ENCODE assay signal across 29 cellular contexts in the genomic region with DNA sequence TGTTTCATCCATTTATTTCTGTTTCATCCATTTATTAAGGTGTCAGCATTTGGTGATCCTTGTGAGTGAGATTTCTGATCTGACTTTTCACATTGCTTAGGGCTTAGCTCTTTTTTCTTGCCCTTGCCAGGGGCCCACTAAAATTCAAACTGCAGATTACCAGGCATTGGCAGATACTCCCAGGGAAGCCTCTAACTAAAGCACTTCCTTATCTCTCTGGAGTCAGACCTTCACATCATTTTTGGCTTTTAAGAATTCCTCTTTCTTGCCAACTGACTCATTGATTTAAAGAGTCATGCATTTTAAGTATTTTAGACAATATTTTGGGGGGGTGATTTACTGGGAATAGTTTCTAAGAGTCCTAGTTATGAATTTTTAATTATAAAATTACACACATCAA. TPM values are rescaled to one million over a fixed set of nuclear protein-coding genes. Genes with fewer than 3 reads are reported as not detected.
"Had no signal": no experiment of that assay in that cellular context is flagged by ENCODE, and none has a peak within 500 bp of the region (broad histone marks: within the 10 kb centered on the region; RNA-seq: fewer than 3 reads in every experiment).

No MANE protein-coding gene starts in this region.

- H3K4me3 ChIP-seq: pancreas, psoas muscle, skin epidermis, stomach, uterus had no signal

- H3K9me3 Mint-ChIP-seq: activated CD4-positive, alpha-beta memory T cell treated with anti-CD3 and anti-CD28 coated beads, Interleukin-2, amount 10 ng/mL, durations not matched to agents 7 days and 5 days; activated CD4-positive, alpha-beta T cell treated with anti-CD3 and anti-CD28 coated beads, Interleukin-2, amount 10 ng/mL, durations not matched to agents 24 days and 14 days; activated naive CD4-positive, alpha-beta T cell treated with anti-CD3 and anti-CD28 coated beads, Interleukin-2, amount 10 ng/mL, durations not matched to agents 7 days and 5 days; activated naive CD8-positive, alpha-beta T cell treated with anti-CD3 and anti-CD28 coated beads, Interleukin-2, amount 50 U/mL, for 24 hours; activated T-cell treated with anti-CD3 and anti-CD28 coated beads, Interleukin-2, amount 50 U/mL, for 72 hours; natural killer cell treated with Interleukin-12 subunit alpha and Interleukin-12 subunit beta and Interleukin-15 and Interleukin-18, amount 100 ng/mL, for 72 hours; stimulated activated effector memory CD8-positive, alpha-beta T cell treated with anti-CD3 and anti-CD28 coated beads, Interleukin-12 subunit alpha, Interleukin-12 subunit beta, amount 100 ng/mL, for 72 hours had no signal

- ATAC-seq: activated CD4-positive, CD25-positive, alpha-beta regulatory T cell treated with anti-CD3 and anti-CD28 coated beads, Interleukin-2, amount 50 U/mL, for 24 hours; activated naive CD8-positive, alpha-beta T cell treated with anti-CD3 and anti-CD28 coated beads, Interleukin-2, amount 50 U/mL, for 24 hours; activated T-cell treated with anti-CD3 and anti-CD28 coated beads, Interleukin-2, amount 50 U/mL, for 72 hours; foreskin keratinocyte; left ventricle myocardium superior; natural killer cell treated with Interleukin-12 subunit alpha and Interleukin-12 subunit beta and Interleukin-15 and Interleukin-18, amount 100 ng/mL, for 72 hours; pancreas; psoas muscle; right cardiac atrium; stimulated activated effector memory CD8-positive, alpha-beta T cell treated with anti-CD3 and anti-CD28 coated beads, Interleukin-12 subunit alpha, Interleukin-12 subunit beta, amount 100 ng/mL, for 72 hours had no signal

- H3K4me1 Mint-ChIP-seq: activated CD4-positive, alpha-beta memory T cell treated with anti-CD3 and anti-CD28 coated beads, Interleukin-2, amount 10 ng/mL, durations not matched to agents 7 days and 5 days; activated CD4-positive, alpha-beta T cell treated with anti-CD3 and anti-CD28 coated beads, Interleukin-2, amount 10 ng/mL, durations not matched to agents 24 days and 14 days; activated naive CD4-positive, alpha-beta T cell treated with anti-CD3 and anti-CD28 coated beads, Interleukin-2, amount 10 ng/mL, durations not matched to agents 7 days and 5 days; activated naive CD8-positive, alpha-beta T cell treated with anti-CD3 and anti-CD28 coated beads, Interleukin-2, amount 50 U/mL, for 24 hours; stimulated activated effector memory CD8-positive, alpha-beta T cell treated with anti-CD3 and anti-CD28 coated beads, Interleukin-12 subunit alpha, Interleukin-12 subunit beta, amount 100 ng/mL, for 72 hours had no signal

- H3K4me3 Mint-ChIP-seq: activated CD4-positive, alpha-beta memory T cell treated with anti-CD3 and anti-CD28 coated beads, Interleukin-2, amount 10 ng/mL, durations not matched to agents 7 days and 5 days; activated CD4-positive, alpha-beta T cell treated with anti-CD3 and anti-CD28 coated beads, Interleukin-2, amount 10 ng/mL, durations not matched to agents 24 days and 14 days; activated naive CD4-positive, alpha-beta T cell treated with anti-CD3 and anti-CD28 coated beads, Interleukin-2, amount 10 ng/mL, durations not matched to agents 7 days and 5 days; activated naive CD8-positive, alpha-beta T cell treated with anti-CD3 and anti-CD28 coated beads, Interleukin-2, amount 50 U/mL, for 24 hours; activated T-cell treated with anti-CD3 and anti-CD28 coated beads, Interleukin-2, amount 50 U/mL, for 72 hours; brain; natural killer cell treated with Interleukin-12 subunit alpha and Interleukin-12 subunit beta and Interleukin-15 and Interleukin-18, amount 100 ng/mL, for 72 hours; stimulated activated effector memory CD8-positive, alpha-beta T cell treated with anti-CD3 and anti-CD28 coated beads, Interleukin-12 subunit alpha, Interleukin-12 subunit beta, amount 100 ng/mL, for 72 hours had no signal

- H3K27me3 Mint-ChIP-seq: brain had no signal

- H3K36me3 Mint-ChIP-seq: activated naive CD4-positive, alpha-beta T cell treated with anti-CD3 and anti-CD28 coated beads, Interleukin-2, amount 10 ng/mL, durations not matched to agents 7 days and 5 days; brain; natural killer cell treated with Interleukin-12 subunit alpha and Interleukin-12 subunit beta and Interleukin-15 and Interleukin-18, amount 100 ng/mL, for 72 hours; stimulated activated effector memory CD8-positive, alpha-beta T cell treated with anti-CD3 and anti-CD28 coated beads, Interleukin-12 subunit alpha, Interleukin-12 subunit beta, amount 100 ng/mL, for 72 hours had no signal

- H3K4me1 ChIP-seq: foreskin keratinocyte, pancreas, psoas muscle, stomach, uterus had no signal

- H3K27ac Mint-ChIP-seq: activated CD4-positive, alpha-beta memory T cell treated with anti-CD3 and anti-CD28 coated beads, Interleukin-2, amount 10 ng/mL, durations not matched to agents 7 days and 5 days; activated CD4-positive, alpha-beta T cell treated with anti-CD3 and anti-CD28 coated beads, Interleukin-2, amount 10 ng/mL, durations not matched to agents 24 days and 14 days; activated naive CD4-positive, alpha-beta T cell treated with anti-CD3 and anti-CD28 coated beads, Interleukin-2, amount 10 ng/mL, durations not matched to agents 7 days and 5 days; activated naive CD8-positive, alpha-beta T cell treated with anti-CD3 and anti-CD28 coated beads, Interleukin-2, amount 50 U/mL, for 24 hours; activated T-cell treated with anti-CD3 and anti-CD28 coated beads, Interleukin-2, amount 50 U/mL, for 72 hours; brain; natural killer cell treated with Interleukin-12 subunit alpha and Interleukin-12 subunit beta and Interleukin-15 and Interleukin-18, amount 100 ng/mL, for 72 hours; stimulated activated effector memory CD8-positive, alpha-beta T cell treated with anti-CD3 and anti-CD28 coated beads, Interleukin-12 subunit alpha, Interleukin-12 subunit beta, amount 100 ng/mL, for 72 hours had no signal

- H3K9me3 ChIP-seq: neutrophil, pancreas, psoas muscle, stomach, uterus had no signal

- FAIRE-seq: pancreas had no signal

- H3K27ac ChIP-seq: epithelial cell of prostate, foreskin keratinocyte, neutrophil, pancreas, psoas muscle, skin epidermis, stomach, uterus had no signal

- H3K36me3 ChIP-seq: neutrophil, pancreas, stomach, uterus had no signal

- DNase-seq: activated CD4-positive, alpha-beta memory T cell treated with anti-CD3 and anti-CD28 coated beads, Interleukin-2, amount 10 ng/mL, durations not matched to agents 7 days and 5 days; activated CD4-positive, alpha-beta T cell treated with anti-CD3 and anti-CD28 coated beads, Interleukin-2, amount 10 ng/mL, durations not matched to agents 24 days and 14 days; activated effector memory CD4-positive, alpha-beta T cell treated with Interleukin-2 at 50 U/mL for 16 hours; activated naive CD4-positive, alpha-beta T cell treated with anti-CD3 and anti-CD28 coated beads, Interleukin-2, amount 10 ng/mL, durations not matched to agents 7 days and 5 days; activated naive CD8-positive, alpha-beta T cell treated with anti-CD3 and anti-CD28 coated beads, Interleukin-2, amount 50 U/mL, for 24 hours; activated T-cell treated with anti-CD3 and anti-CD28 coated beads, Interleukin-2, amount 50 U/mL, for 72 hours; anterior cingulate cortex; foreskin keratinocyte; left ventricle myocardium superior; mammary epithelial cell; midbrain; pancreas; psoas muscle; right cardiac atrium; stimulated activated CD4-positive, alpha-beta T cell treated with anti-CD3 and anti-CD28 coated beads, Interleukin-2, amount 100 ng/mL, for 24 hours; stomach; trophoblast cell; uterus had no signal

- H3K27me3 ChIP-seq: pancreas had no signal

RNA-seq across cellular contexts. Expression of gene WFDC8, which starts 2.6 kb away (rescaled TPM):
- total RNA-seq: activated CD4-positive, alpha-beta memory T cell treated with anti-CD3 and anti-CD28 coated beads, Interleukin-2, amount 10 ng/mL, durations not matched to agents 7 days and 5 days; activated CD4-positive, alpha-beta T cell treated with anti-CD3 and anti-CD28 coated beads, Interleukin-2, amount 10 ng/mL, durations not matched to agents 24 days and 14 days; activated T-cell treated with anti-CD3 and anti-CD28 coated beads, Interleukin-2, amount 50 U/mL, for 72 hours; cardiac septum; chondrocyte; foreskin keratinocyte; left ventricle myocardium superior; mammary epithelial cell; natural killer cell treated with Interleukin-12 subunit alpha and Interleukin-12 subunit beta and Interleukin-15 and Interleukin-18, amount 100 ng/mL, for 72 hours; pancreas; psoas muscle; right cardiac atrium; stomach; T-helper 2 cell treated with Interferon-gamma antibody and Interleukin-4, amounts not matched to agents 100 ng/mL and 5 ng/mL, for 36 hours; temporal lobe; uterus had no signal

RNA-seq across cellular contexts. Expression of gene EPPIN, which starts 34.5 kb away (rescaled TPM):
- total RNA-seq: activated CD4-positive, alpha-beta memory T cell treated with anti-CD3 and anti-CD28 coated beads, Interleukin-2, amount 10 ng/mL, durations not matched to agents 7 days and 5 days; activated CD4-positive, alpha-beta T cell treated with anti-CD3 and anti-CD28 coated beads, Interleukin-2, amount 10 ng/mL, durations not matched to agents 24 days and 14 days; activated T-cell treated with anti-CD3 and anti-CD28 coated beads, Interleukin-2, amount 50 U/mL, for 72 hours; cardiac septum; chondrocyte; foreskin keratinocyte; left ventricle myocardium superior; mammary epithelial cell; natural killer cell treated with Interleukin-12 subunit alpha and Interleukin-12 subunit beta and Interleukin-15 and Interleukin-18, amount 100 ng/mL, for 72 hours; pancreas; psoas muscle; stomach; T-helper 2 cell treated with Interferon-gamma antibody and Interleukin-4, amounts not matched to agents 100 ng/mL and 5 ng/mL, for 36 hours; temporal lobe had no signal

RNA-seq across cellular contexts. Expression of gene WFDC6, which starts 42.4 kb away (rescaled TPM):
- total RNA-seq: activated CD4-positive, alpha-beta memory T cell treated with anti-CD3 and anti-CD28 coated beads, Interleukin-2, amount 10 ng/mL, durations not matched to agents 7 days and 5 days; activated CD4-positive, alpha-beta T cell treated with anti-CD3 and anti-CD28 coated beads, Interleukin-2, amount 10 ng/mL, durations not matched to agents 24 days and 14 days; activated T-cell treated with anti-CD3 and anti-CD28 coated beads, Interleukin-2, amount 50 U/mL, for 72 hours; cardiac septum; chondrocyte; foreskin keratinocyte; left ventricle myocardium superior; mammary epithelial cell; natural killer cell treated with Interleukin-12 subunit alpha and Interleukin-12 subunit beta and Interleukin-15 and Interleukin-18, amount 100 ng/mL, for 72 hours; pancreas; psoas muscle; right cardiac atrium; stomach; T-helper 2 cell treated with Interferon-gamma antibody and Interleukin-4, amounts not matched to agents 100 ng/mL and 5 ng/mL, for 36 hours; temporal lobe; uterus had no signal

RNA-seq across cellular contexts. Expression of gene WFDC10A, which starts 47.8 kb away (rescaled TPM):
- total RNA-seq: activated CD4-positive, alpha-beta memory T cell treated with anti-CD3 and anti-CD28 coated beads, Interleukin-2, amount 10 ng/mL, durations not matched to agents 7 days and 5 days; activated CD4-positive, alpha-beta T cell treated with anti-CD3 and anti-CD28 coated beads, Interleukin-2, amount 10 ng/mL, durations not matched to agents 24 days and 14 days; activated T-cell treated with anti-CD3 and anti-CD28 coated beads, Interleukin-2, amount 50 U/mL, for 72 hours; cardiac septum; chondrocyte; foreskin keratinocyte; left ventricle myocardium superior; mammary epithelial cell; natural killer cell treated with Interleukin-12 subunit alpha and Interleukin-12 subunit beta and Interleukin-15 and Interleukin-18, amount 100 ng/mL, for 72 hours; pancreas; psoas muscle; right cardiac atrium; stomach; T-helper 2 cell treated with Interferon-gamma antibody and Interleukin-4, amounts not matched to agents 100 ng/mL and 5 ng/mL, for 36 hours; temporal lobe; uterus had no signal

RNA-seq across cellular contexts. Expression of gene WFDC9, which starts 49.4 kb away (rescaled TPM):
- total RNA-seq: activated CD4-positive, alpha-beta memory T cell treated with anti-CD3 and anti-CD28 coated beads, Interleukin-2, amount 10 ng/mL, durations not matched to agents 7 days and 5 days; activated CD4-positive, alpha-beta T cell treated with anti-CD3 and anti-CD28 coated beads, Interleukin-2, amount 10 ng/mL, durations not matched to agents 24 days and 14 days; activated T-cell treated with anti-CD3 and anti-CD28 coated beads, Interleukin-2, amount 50 U/mL, for 72 hours; cardiac septum; chondrocyte; foreskin keratinocyte; left ventricle myocardium superior; mammary epithelial cell; natural killer cell treated with Interleukin-12 subunit alpha and Interleukin-12 subunit beta and Interleukin-15 and Interleukin-18, amount 100 ng/mL, for 72 hours; pancreas; psoas muscle; right cardiac atrium; stomach; T-helper 2 cell treated with Interferon-gamma antibody and Interleukin-4, amounts not matched to agents 100 ng/mL and 5 ng/mL, for 36 hours; temporal lobe; uterus had no signal
